In the genomic region with DNA sequence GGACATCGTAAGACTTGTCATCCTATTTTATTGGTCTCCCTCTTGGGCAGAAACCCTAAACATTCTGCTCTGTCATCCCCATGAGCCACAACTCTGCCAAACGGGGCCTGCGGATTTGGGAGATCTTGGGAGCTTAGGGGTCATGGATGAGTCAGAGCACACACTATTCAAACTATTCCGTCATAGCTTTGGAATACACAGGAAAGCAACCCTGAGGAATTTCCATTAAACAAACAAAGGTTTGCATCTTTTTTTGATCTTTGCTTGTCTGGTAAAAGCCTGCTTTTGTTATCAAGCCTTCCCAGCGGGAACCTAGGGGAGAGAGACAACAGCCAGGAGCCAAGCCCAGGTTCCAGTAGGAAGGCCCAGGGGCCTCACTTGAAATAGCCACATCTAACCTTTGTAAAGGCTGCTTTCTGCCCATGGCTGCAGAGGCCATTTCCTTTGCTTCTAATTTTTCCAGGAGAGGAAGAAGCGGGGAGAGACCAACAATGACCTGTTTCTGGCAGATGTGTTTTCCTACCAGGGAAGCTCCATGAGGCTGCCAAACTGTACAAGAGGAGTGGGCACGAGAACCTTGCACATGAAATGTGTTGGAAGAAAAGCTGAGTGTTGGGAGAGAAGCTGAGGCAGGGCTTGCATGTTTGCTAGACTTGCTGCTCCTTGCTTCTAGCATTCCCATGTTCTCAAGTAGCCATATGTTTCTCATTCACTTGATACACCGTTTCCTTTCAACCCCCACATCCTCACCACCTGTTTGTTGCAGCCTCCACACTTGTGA, we compare ENCODE assay signal across 1 cellular context.
A peak's percentile ranks its signal among the peaks of the same experiment; 100 is the strongest.
TF ChIP-seq lines count a peak whose summit lies in the region.

No MANE protein-coding gene starts in this region.

TF ChIP-seq in IMR-90, 13 proteins besides CTCF, POLR2A, EP300 and RAD21:
- peak; percentile 37; the same call in 1 of the 2 replicates for TF ChIP-seq FOS (IDR thresholded peaks at IDR 0.05; ENCODE audit: low read depth, low read length)
- peak; percentile 77 for TF ChIP-seq NFE2L2 (IDR thresholded peaks at IDR 0.05; ENCODE audit: low read depth, low read length)
TF ChIP-seq in IMR-90: peak in this region for 2; not testable (repeated sequence) for 11.
